In the genomic region with DNA sequence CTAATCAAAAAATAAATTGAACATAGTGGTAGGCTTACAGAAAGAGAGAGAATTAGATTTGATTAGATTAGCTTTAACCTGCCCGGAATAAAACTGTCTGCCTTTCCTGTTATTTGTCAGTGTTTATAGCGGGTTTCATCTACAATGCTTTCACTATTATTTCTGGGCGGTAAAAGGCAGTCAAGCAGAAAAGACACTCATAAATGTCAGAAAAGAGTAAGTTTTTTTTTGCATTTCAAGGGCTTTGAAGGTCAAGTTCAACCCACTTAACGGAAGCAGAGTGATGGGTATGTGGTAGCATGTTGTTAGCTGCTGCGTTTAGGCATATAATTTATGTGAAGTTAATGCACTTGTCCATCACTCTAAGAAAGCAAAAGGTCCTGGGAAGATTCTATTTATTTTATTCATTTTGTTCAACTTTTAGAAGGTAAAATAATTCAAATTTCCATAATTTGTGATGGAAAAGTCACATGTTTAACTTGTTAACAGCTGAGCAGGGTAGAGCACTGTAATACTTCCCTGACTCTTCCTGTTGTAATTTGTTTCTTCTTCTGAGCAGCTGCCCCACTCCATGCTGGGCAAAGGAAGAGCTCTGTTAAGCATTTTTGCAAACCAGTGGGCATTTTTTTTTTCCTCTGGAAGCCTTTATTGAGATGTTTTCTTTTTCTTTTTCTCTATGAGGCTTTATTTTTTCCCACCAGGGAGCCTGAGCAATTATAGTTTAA, we compare ENCODE assay signal across 9 cellular contexts.
DNase-seq lines count a peak whose midpoint lies in the region; ATAC-seq, FAIRE-seq and TF ChIP-seq lines count a peak whose summit lies in the region.
"Had no signal": no experiment of that assay in that cellular context is flagged by ENCODE, and none has a peak within 500 bp of the region (broad histone marks: within the 10 kb centered on the region; RNA-seq: fewer than 3 reads in every experiment).

No MANE protein-coding gene starts in this region.

- no peak overlapping the region for H3K4me3 ChIP-seq in left ventricle myocardium inferior

- peak overlapping the region; percentile 80 for H3K27ac Mint-ChIP-seq in activated naive CD8-positive, alpha-beta T cell
- H3K27ac Mint-ChIP-seq: nephron progenitor cell had no signal

- no peaks in the 10 kb centered on the region for H3K27me3 Mint-ChIP-seq in activated naive CD8-positive, alpha-beta T cell

- no peak for TF ChIP-seq POLR2A in erythroblast (IDR thresholded peaks at IDR 0.05; ENCODE audit: low read length)

- H3K4me1 Mint-ChIP-seq in activated naive CD8-positive, alpha-beta T cell (ENCODE audit: low read depth), result peaks cover 67% of the 10 kb centered on the region

- peak overlapping the region; percentile 27 for H3K4me3 Mint-ChIP-seq in activated naive CD8-positive, alpha-beta T cell
- H3K4me3 Mint-ChIP-seq: nephron progenitor cell had no signal

- no peaks in the 10 kb centered on the region for H3K27me3 ChIP-seq in left ventricle myocardium inferior (ENCODE audit: low read depth)

- peak; percentile 94 for FAIRE-seq in GM18507 (lab: Jason Lieb, UNC)

- peak; percentile 12 for DNase-seq in GM18507 (ENCODE audit: extremely low spot score, insufficient read length, low read depth)
- no peak for DNase-seq in posterior vena cava (ENCODE audit: low spot score)
- DNase-seq in left ventricle myocardium inferior, result no peak
- DNase-seq in erythroblast (lab: John Stamatoyannopoulos, UW), result no peak
- no peak for DNase-seq in effector CD8-positive, alpha-beta T cell (lab: John Stamatoyannopoulos, UW)
- DNase-seq: nephron progenitor cell had no signal

- H3K9me3 ChIP-seq in left ventricle myocardium inferior (replicated peaks), result no peaks in the 10 kb centered on the region

- ATAC-seq in GM21367 (IDR thresholded peaks at IDR 0.05; ENCODE audit: unreplicated experiment) (peak; percentile 85), HG03354 (IDR thresholded peaks at IDR 0.05; ENCODE audit: poor library complexity, severe bottlenecking, unreplicated experiment) (peak; percentile 79)

- H3K36me3 ChIP-seq in left ventricle myocardium inferior, result no peaks in the 10 kb centered on the region

- TF ChIP-seq CTCF in left ventricle myocardium inferior (IDR thresholded peaks at IDR 0.05; ENCODE audit: borderline replicate concordance), result no peak

- intact Hi-C loops in posterior vena cava (cut with DNase I) (no loop called here), left ventricle myocardium inferior (cut with micrococcal nuclease) (no loop called here)

- H3K27ac ChIP-seq in left ventricle myocardium inferior (replicated peaks), result no peak overlapping the region

- H3K4me1 ChIP-seq in left ventricle myocardium inferior, result no peaks in the 10 kb centered on the region

- H3K9me3 Mint-ChIP-seq in activated naive CD8-positive, alpha-beta T cell (ENCODE audit: low read depth), result no peaks in the 10 kb centered on the region
- H3K9me3 Mint-ChIP-seq: nephron progenitor cell had no signal

- H3K36me3 Mint-ChIP-seq in activated naive CD8-positive, alpha-beta T cell, result no peaks in the 10 kb centered on the region
